20 cellular contexts compared by ENCODE assay signal in the genomic region with DNA sequence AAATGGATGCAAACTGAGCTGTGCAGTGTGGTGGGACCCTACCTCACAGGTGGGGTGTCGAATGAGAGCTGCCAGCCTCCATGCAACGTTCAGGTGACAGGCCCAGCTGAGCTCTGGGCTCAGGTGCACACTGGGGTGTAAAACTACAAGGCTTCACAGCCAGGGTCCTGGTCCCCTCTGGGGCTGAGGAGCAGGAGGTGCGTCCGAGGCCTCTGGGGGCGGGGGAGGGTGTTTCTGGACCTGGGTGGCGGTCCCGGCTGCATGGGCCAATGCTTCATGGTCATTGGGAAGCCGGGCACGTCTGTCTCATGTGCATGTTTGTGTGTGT.
"Had no signal": no experiment of that assay in that cellular context is flagged by ENCODE, and none has a peak within 500 bp of the region (broad histone marks: within the 10 kb centered on the region; RNA-seq: fewer than 3 reads in every experiment).

No MANE protein-coding gene starts in this region.

- H3K9me3 ChIP-seq: SK-N-SH had no signal

- DNase-seq: activated CD4-positive, alpha-beta T cell treated with anti-CD3 and anti-CD28 coated beads for 4 hours; activated CD8-positive, alpha-beta T cell treated with anti-CD3 and anti-CD28 coated beads for 36 hours; activated gamma-delta T cell treated with Interleukin-2 at 50 U/mL for 16 hours; activated T-cell treated with anti-CD3 and anti-CD28 coated beads, Interleukin-2, amount 50 U/mL, for 72 hours; amniotic stem cell; foreskin keratinocyte; left cardiac atrium; midbrain; occipital lobe; SK-N-SH; stimulated activated CD4-positive, alpha-beta T cell treated with anti-CD3 and anti-CD28 coated beads, Interleukin-15, amount 100 ng/mL, for 24 hours; stimulated activated CD4-positive, alpha-beta T cell treated with anti-CD3 and anti-CD28 coated beads, Interleukin-2, amount 100 ng/mL, for 48 hours; stimulated activated naive CD8-positive, alpha-beta T cell treated with anti-CD3 and anti-CD28 coated beads, Interleukin-15, amount 100 ng/mL, for 72 hours had no signal

- H3K4me3 ChIP-seq: hepatocyte had no signal

- H3K9me3 Mint-ChIP-seq: activated CD8-positive, alpha-beta T cell treated with anti-CD3 and anti-CD28 coated beads for 36 hours; activated naive CD4-positive, alpha-beta T cell treated with anti-CD3 and anti-CD28 coated beads, Interleukin-2, amount 50 U/mL, for 72 hours; activated T-cell treated with anti-CD3 and anti-CD28 coated beads, Interleukin-2, amount 50 U/mL, for 72 hours; nephron; stimulated activated naive CD8-positive, alpha-beta T cell treated with anti-CD3 and anti-CD28 coated beads, Interleukin-15, amount 100 ng/mL, for 72 hours; T-helper 2 cell treated with Interferon-gamma antibody and Interleukin-4, amounts not matched to agents 5 μg/mL and 100 μg/mL, for 36 hours; type B pancreatic cell had no signal

- H2AFZ ChIP-seq: hepatocyte had no signal

- H3K4me2 ChIP-seq: hepatocyte, SK-N-SH had no signal

- H3K9ac ChIP-seq: SK-N-SH had no signal

- H3K27ac ChIP-seq: epithelial cell of prostate, foreskin keratinocyte, hepatocyte had no signal

- ATAC-seq: activated CD8-positive, alpha-beta T cell treated with anti-CD3 and anti-CD28 coated beads for 36 hours; activated naive CD4-positive, alpha-beta T cell treated with anti-CD3 and anti-CD28 coated beads, Interleukin-2, amount 50 U/mL, for 72 hours; activated T-cell treated with anti-CD3 and anti-CD28 coated beads, Interleukin-2, amount 50 U/mL, for 72 hours; foreskin keratinocyte; left cardiac atrium; stimulated activated naive CD8-positive, alpha-beta T cell treated with anti-CD3 and anti-CD28 coated beads, Interleukin-15, amount 100 ng/mL, for 72 hours had no signal

- H3K4me3 Mint-ChIP-seq: activated CD8-positive, alpha-beta T cell treated with anti-CD3 and anti-CD28 coated beads for 36 hours; activated T-cell treated with anti-CD3 and anti-CD28 coated beads, Interleukin-2, amount 50 U/mL, for 72 hours; nephron; stimulated activated naive CD8-positive, alpha-beta T cell treated with anti-CD3 and anti-CD28 coated beads, Interleukin-15, amount 100 ng/mL, for 72 hours; T-helper 2 cell treated with Interferon-gamma antibody and Interleukin-4, amounts not matched to agents 5 μg/mL and 100 μg/mL, for 36 hours; type B pancreatic cell had no signal

- H3K36me3 Mint-ChIP-seq: activated naive CD4-positive, alpha-beta T cell treated with anti-CD3 and anti-CD28 coated beads, Interleukin-2, amount 50 U/mL, for 72 hours; type B pancreatic cell had no signal

- H3K27ac Mint-ChIP-seq: activated CD8-positive, alpha-beta T cell treated with anti-CD3 and anti-CD28 coated beads for 36 hours; activated naive CD4-positive, alpha-beta T cell treated with anti-CD3 and anti-CD28 coated beads, Interleukin-2, amount 50 U/mL, for 72 hours; activated T-cell treated with anti-CD3 and anti-CD28 coated beads, Interleukin-2, amount 50 U/mL, for 72 hours; progenitor cell of endocrine pancreas; stimulated activated naive CD8-positive, alpha-beta T cell treated with anti-CD3 and anti-CD28 coated beads, Interleukin-15, amount 100 ng/mL, for 72 hours; T-helper 2 cell treated with Interferon-gamma antibody and Interleukin-4, amounts not matched to agents 5 μg/mL and 100 μg/mL, for 36 hours; type B pancreatic cell had no signal

- H3K4me1 ChIP-seq: foreskin keratinocyte had no signal

- H3K27me3 ChIP-seq: hepatocyte had no signal
